10 cellular contexts compared by ENCODE assay signal in the genomic region with DNA sequence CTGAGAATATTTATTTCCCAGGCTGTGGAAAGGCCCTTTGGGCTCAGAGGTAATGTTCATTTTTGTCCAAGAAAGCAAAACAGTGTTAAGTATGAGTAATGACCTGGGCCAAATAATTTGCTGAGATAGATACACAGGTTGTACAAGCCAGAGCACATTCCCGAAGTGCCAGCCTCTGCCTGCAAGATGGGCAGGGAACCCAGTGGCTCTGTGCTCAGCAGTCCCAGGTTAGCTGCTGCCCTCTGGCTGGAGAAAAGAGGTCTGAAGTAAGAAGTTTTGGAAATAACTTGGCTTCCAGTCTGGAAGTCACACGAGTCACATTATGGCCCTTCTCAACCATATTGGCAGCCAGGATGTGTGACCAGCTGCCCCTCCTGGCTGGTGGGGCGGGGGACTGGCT.
DNase-seq lines count a peak whose midpoint lies in the region; ATAC-seq lines count a peak whose summit lies in the region.
"Had no signal": no experiment of that assay in that cellular context is flagged by ENCODE, and none has a peak within 500 bp of the region (broad histone marks: within the 10 kb centered on the region; RNA-seq: fewer than 3 reads in every experiment).

No MANE protein-coding gene starts in this region.

- DNase-seq in ACHN (peak; percentile 62), NCI-H69 (lab: John Stamatoyannopoulos, UW) (peak; percentile 17), epithelial cell of prostate (ENCODE audit: low read depth, low spot score) (peak; percentile 83), medulla oblongata (ENCODE audit: extremely low spot score) (peak; percentile 29)
- no peak for DNase-seq in stimulated activated naive CD8-positive, alpha-beta T cell treated with anti-CD3 and anti-CD28 coated beads, Interleukin-15, Interleukin-2, amounts not matched to agents 100 U/mL and 50 U/mL, for 24 hours
- DNase-seq in effector memory CD4-positive, alpha-beta T cell, result no peak
- DNase-seq: activated CD4-positive, alpha-beta T cell treated with anti-CD3 and anti-CD28 coated beads, Interleukin-2, amount 50 U/mL, for 4 hours; CD4-positive, CD25-positive, alpha-beta regulatory T cell had no signal

- in situ Hi-C loops in ACHN (cut with HindIII; ENCODE audit: low pct_ligation_motif_present, low pct_unique_long_range_greater_than_20kb, low sequenced_read_pairs), result no loop called here

- no peak overlapping the region for H3K4me3 ChIP-seq in effector memory CD4-positive, alpha-beta T cell (ENCODE audit: insufficient read depth, low read depth, low read length, poor library complexity, severe bottlenecking)

- H3K4me1 ChIP-seq in effector memory CD4-positive, alpha-beta T cell (ENCODE audit: control insufficient read depth, insufficient read depth, low read length, poor library complexity, severe bottlenecking), result no peaks in the 10 kb centered on the region

- H3K27me3 ChIP-seq in effector memory CD4-positive, alpha-beta T cell (replicated peaks; ENCODE audit: control insufficient read depth, insufficient read depth, low read length, poor library complexity, severe bottlenecking), result no peaks in the 10 kb centered on the region

- H3K27ac ChIP-seq in epithelial cell of prostate, result peak overlapping the region; percentile 61
- H3K27ac ChIP-seq in effector memory CD4-positive, alpha-beta T cell (ENCODE audit: insufficient read depth, low read length, poor library complexity, severe bottlenecking), result no peak overlapping the region

- ATAC-seq in GM18520 (IDR thresholded peaks at IDR 0.05; ENCODE audit: unreplicated experiment) (no peak), GM18858 (IDR thresholded peaks at IDR 0.05; ENCODE audit: unreplicated experiment) (no peak)
- ATAC-seq in stimulated activated naive CD8-positive, alpha-beta T cell treated with anti-CD3 and anti-CD28 coated beads, Interleukin-15, Interleukin-2, amounts not matched to agents 100 U/mL and 50 U/mL, for 24 hours, result no peak

- no peaks in the 10 kb centered on the region for H3K36me3 ChIP-seq in effector memory CD4-positive, alpha-beta T cell (ENCODE audit: control insufficient read depth, insufficient read depth, low read length)

- H3K9me3 ChIP-seq in effector memory CD4-positive, alpha-beta T cell (ENCODE audit: control insufficient read depth, low read length), result no peaks in the 10 kb centered on the region

Comparison
In these comparisons a context has a peak if more than half of its experiments do, and no peak if none do; other contexts are left out.
1. DNase-seq: peak in ACHN (single experiment), NCI-H69 (single experiment), epithelial cell of prostate (single experiment) and medulla oblongata (single experiment); none in stimulated activated naive CD8-positive, alpha-beta T cell treated with anti-CD3 and anti-CD28 coated beads, Interleukin-15, Interleukin-2, amounts not matched to agents 100 U/mL and 50 U/mL, for 24 hours (single experiment) and effector memory CD4-positive, alpha-beta T cell (0 of 3).